In genomic region chr13:77339408-77339807, GRCh38 we compare ENCODE assay signal across 13 cellular contexts. TPM values are rescaled to one million over a fixed set of nuclear protein-coding genes. Genes with fewer than 3 reads are reported as not detected.
DNase-seq lines count a peak whose midpoint lies in the region; ATAC-seq and TF ChIP-seq lines count a peak whose summit lies in the region.
"Had no signal": no experiment of that assay in that cellular context is flagged by ENCODE, and none has a peak within 500 bp of the region (broad histone marks: within the 10 kb centered on the region; RNA-seq: fewer than 3 reads in every experiment).

No MANE protein-coding gene starts in this region.

- TF ChIP-seq POLR2A in adrenal gland (IDR thresholded peaks at IDR 0.05), result no peak

- H4K20me1 ChIP-seq in OCI-LY3 (ENCODE audit: insufficient read depth, low read length), result no peaks in the 10 kb centered on the region

- H3K4me2 ChIP-seq in OCI-LY3 (ENCODE audit: low read length), result peak overlapping the region; percentile 78

- peaks cover 64% of the 10 kb centered on the region for H3K4me1 ChIP-seq in OCI-LY3 (ENCODE audit: low read length)
- no peaks in the 10 kb centered on the region for H3K4me1 ChIP-seq in adrenal gland (replicated peaks in 1 of 2)
- no peaks in the 10 kb centered on the region for H3K4me1 ChIP-seq in right cardiac atrium (ENCODE audit: control insufficient read depth, insufficient read depth, low read length)
- no peaks in the 10 kb centered on the region for H3K4me1 ChIP-seq in aorta (ENCODE audit: control insufficient read depth in 1 of 2, insufficient read depth in 2 of 2, low read length in 2 of 2)
- H3K4me1 ChIP-seq: right lobe of liver had no signal

- DNase-seq in adrenal gland (no peak), NK-92 (lab: John Stamatoyannopoulos, UW; ENCODE audit: unreplicated experiment) (no peak), right cardiac atrium (no peak), aorta (no peak)
- DNase-seq: activated naive CD4-positive, alpha-beta T cell; NCI-H2081; right lobe of liver; stimulated activated naive CD4-positive, alpha-beta T cell; T-cell had no signal

- H3K36me3 ChIP-seq in OCI-LY3 (replicated peaks; ENCODE audit: low read depth, low read length) (no peaks in the 10 kb centered on the region), adrenal gland (replicated peaks in 1 of 2) (no peaks in the 10 kb centered on the region), aorta (ENCODE audit: control insufficient read depth in 1 of 2, insufficient read depth in 2 of 2, low read length in 1 of 2) (no peaks in the 10 kb centered on the region)
- H3K36me3 ChIP-seq: right lobe of liver had no signal

- H3K9ac ChIP-seq in OCI-LY3 (ENCODE audit: low read length), result peak overlapping the region; percentile 66

- ATAC-seq in GM19438 (IDR thresholded peaks at IDR 0.05; ENCODE audit: low read depth, unreplicated experiment) (peak; percentile 56), HG03025 (IDR thresholded peaks at IDR 0.05; ENCODE audit: low FRiP score, unreplicated experiment) (peak; percentile 44), right cardiac atrium (no peak), aorta (ENCODE audit: low FRiP score) (no peak)

- no peaks in the 10 kb centered on the region for H3K79me2 ChIP-seq in OCI-LY3 (ENCODE audit: low read length)

- intact Hi-C loops in adrenal gland (cut with DNase I) (loop anchor here in 1 of 2 donors (10.0 kb wide), 1 partner anchor 135 kb away; no protein-coding TSS in a partner anchor), right cardiac atrium (cut with DNase I) (no loop called here), aorta (cut with DNase I) (no loop called here)

- H3K27me3 ChIP-seq in OCI-LY3 (ENCODE audit: low read depth, low read length) (0 out of 2 replicates have a peak, but pooled peaks cover 3% of the 10 kb centered on the region), adrenal gland (no peaks in the 10 kb centered on the region), right cardiac atrium (ENCODE audit: control insufficient read depth, insufficient read depth) (no peaks in the 10 kb centered on the region), aorta (ENCODE audit: control insufficient read depth in 1 of 2, insufficient read depth in 2 of 2, low read length in 1 of 2) (peaks cover 0 to 2% of the 10 kb centered on the region in 2 donors)
- H3K27me3 ChIP-seq: right lobe of liver had no signal

- TF ChIP-seq CTCF in GM12875 (IDR thresholded peaks at IDR 0.05; ENCODE audit: borderline replicate concordance, insufficient read depth, low read depth, low read length), result no peak
- no peak for TF ChIP-seq CTCF in OCI-LY3 (IDR thresholded peaks at IDR 0.05; ENCODE audit: low read depth, low read length)
- TF ChIP-seq CTCF in adrenal gland (IDR thresholded peaks at IDR 0.05), result no peak

- no peaks in the 10 kb centered on the region for H3K9me3 ChIP-seq in OCI-LY3 (ENCODE audit: insufficient read depth, low read length)
- H3K9me3 ChIP-seq in adrenal gland (replicated peaks in 1 of 3), result no peaks in the 10 kb centered on the region
- no peaks in the 10 kb centered on the region for H3K9me3 ChIP-seq in right cardiac atrium (ENCODE audit: control insufficient read depth, low read length)
- H3K9me3 ChIP-seq in aorta (ENCODE audit: control insufficient read depth, low read length), result no peaks in the 10 kb centered on the region
- H3K9me3 ChIP-seq: right lobe of liver had no signal

- WGBS in adrenal gland, 4 donors, result 70 to 76% (median 72%) methylated on average over 2 of the region's 2 CpGs
- 82% methylated on average over 2 of the region's 2 CpGs for WGBS in right cardiac atrium
- 77 to 84% methylated on average over 2 of the region's 2 CpGs for WGBS in aorta, 2 donors

- H3K4me3 ChIP-seq in GM12875 (ENCODE audit: low read depth, low read length) (peak overlapping the region; percentile 6), OCI-LY3 (ENCODE audit: low read length) (peak overlapping the region; percentile 60), adrenal gland (no peak overlapping the region), right cardiac atrium (ENCODE audit: low read length) (no peak overlapping the region), aorta (ENCODE audit: low read length in 2 of 2) (no peak overlapping the region)
- H3K4me3 ChIP-seq: right lobe of liver had no signal

- H3K27ac ChIP-seq in OCI-LY3 (ENCODE audit: low read length) (peak overlapping the region; percentile 91), adrenal gland (no peak overlapping the region), right cardiac atrium (ENCODE audit: low read length) (no peak overlapping the region), aorta (ENCODE audit: low read depth in 1 of 2, low read length in 2 of 2) (no peak overlapping the region)
- H3K27ac ChIP-seq: right lobe of liver had no signal

- no peak overlapping the region for H2AFZ ChIP-seq in OCI-LY3 (ENCODE audit: low read depth, low read length)

RNA-seq across cellular contexts. Expression of gene MYCBP2, which starts 12.5 kb away (rescaled TPM):
- total RNA-seq in adrenal gland, result 100 to 1,000 TPM in 3 of 8 donors, 10 to 100 TPM in 5; 60.8 to 126 (median 78.7) TPM
- polyA plus RNA-seq in adrenal gland, result 10 to 100 TPM; 28.7 to 48.1 (median 44.9) TPM
- 10 to 100 TPM; 53.3 to 88.1 (median 75.5) TPM for total RNA-seq in right cardiac atrium
- 28.0 TPM for polyA plus RNA-seq in right cardiac atrium
- total RNA-seq in aorta, result 100 to 1,000 TPM; 149 to 166 TPM
- polyA plus RNA-seq in aorta, result 10 to 100 TPM in 1 of 2 donors, 1 to 10 TPM in 1; 8.1 to 43.2 TPM

Comparison
In these comparisons a context has a peak if more than half of its experiments do, and no peak if none do; other contexts are left out.
1. H3K4me3 ChIP-seq: peak in GM12875 (single experiment) and OCI-LY3 (single experiment); none in adrenal gland (0 of 4), right cardiac atrium (single experiment) and aorta (0 of 2).
2. ATAC-seq: peak in GM19438 (single experiment) and HG03025 (single experiment); none in right cardiac atrium (0 of 2) and aorta (single experiment).